24 cellular contexts compared by ENCODE assay signal in the genomic region with DNA sequence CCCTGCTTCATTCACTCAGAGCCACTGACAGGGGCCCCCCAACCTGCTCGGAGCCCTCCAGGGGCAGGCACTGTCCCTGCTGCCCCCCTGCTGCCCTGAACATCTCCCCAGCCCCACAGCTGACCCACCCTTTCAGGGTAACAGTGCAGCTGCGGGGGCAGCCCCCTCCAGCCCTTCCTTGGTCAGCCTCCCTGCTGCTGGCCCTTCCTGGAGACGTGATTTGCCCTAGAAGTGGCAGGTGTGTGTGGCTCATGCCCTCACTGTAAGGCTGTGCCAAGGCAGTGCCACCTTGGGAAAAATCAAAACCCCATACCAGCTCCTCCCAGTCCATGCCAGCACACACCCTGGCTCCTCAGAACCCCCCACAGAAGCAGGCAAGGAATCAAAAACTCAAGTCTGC.
"Had no signal": no experiment of that assay in that cellular context is flagged by ENCODE, and none has a peak within 500 bp of the region (broad histone marks: within the 10 kb centered on the region; RNA-seq: fewer than 3 reads in every experiment).

No MANE protein-coding gene starts in this region.

- H3K4me1 Mint-ChIP-seq: activated naive CD4-positive, alpha-beta T cell treated with anti-CD3 and anti-CD28 coated beads, Interleukin-2, amount 10 ng/mL, durations not matched to agents 7 days and 5 days had no signal

- H3K4me3 Mint-ChIP-seq: activated CD8-positive, alpha-beta T cell treated with anti-CD3 and anti-CD28 coated beads for 36 hours; activated naive CD4-positive, alpha-beta T cell treated with anti-CD3 and anti-CD28 coated beads, Interleukin-2, amount 10 ng/mL, durations not matched to agents 7 days and 5 days; nephron had no signal

- DNase-seq: activated CD4-positive, alpha-beta T cell treated with anti-CD3 and anti-CD28 coated beads, Interleukin-2, amount 50 U/mL, for 1 hour; activated CD4-positive, CD25-positive, alpha-beta regulatory T cell treated with anti-CD3 and anti-CD28 coated beads, Interleukin-2, amount 50 U/mL, for 72 hours; activated CD8-positive, alpha-beta T cell treated with anti-CD3 and anti-CD28 coated beads for 36 hours; activated naive CD4-positive, alpha-beta T cell treated with anti-CD3 and anti-CD28 coated beads, Interleukin-2, amount 10 ng/mL, durations not matched to agents 7 days and 5 days; activated T-cell treated with anti-CD3 and anti-CD28 coated beads, Interleukin-2, amount 50 U/mL, for 48 hours; cerebellar nuclear complex; colonic mucosa; effector CD8-positive, alpha-beta T cell; esophagus squamous epithelium; foreskin melanocyte; heart right ventricle; kidney glomerular epithelial cell; stimulated activated CD4-positive, alpha-beta T cell treated with anti-CD3 and anti-CD28 coated beads, Interleukin-2, amount 100 ng/mL, for 48 hours; stimulated activated naive CD8-positive, alpha-beta T cell treated with anti-CD3 and anti-CD28 coated beads, Interleukin-15, Interleukin-2, amounts not matched to agents 100 U/mL and 50 U/mL, for 24 hours; T-helper 2 cell; testis; transverse colon had no signal

- H3K9me3 ChIP-seq: colonic mucosa, esophagus squamous epithelium, heart right ventricle, left lung, pancreas, psoas muscle, testis, transverse colon had no signal

- H3K36me3 Mint-ChIP-seq: activated naive CD4-positive, alpha-beta T cell treated with anti-CD3 and anti-CD28 coated beads, Interleukin-2, amount 10 ng/mL, durations not matched to agents 7 days and 5 days had no signal

- ATAC-seq: activated CD8-positive, alpha-beta T cell treated with anti-CD3 and anti-CD28 coated beads for 36 hours; heart right ventricle; left lung; pancreas; psoas muscle; SK-N-SH treated with all-trans-retinoic acid at 6 μM for 48 hours; stimulated activated naive CD8-positive, alpha-beta T cell treated with anti-CD3 and anti-CD28 coated beads, Interleukin-15, Interleukin-2, amounts not matched to agents 100 U/mL and 50 U/mL, for 24 hours had no signal

- H3K27ac ChIP-seq: colonic mucosa, epithelial cell of prostate, esophagus squamous epithelium, heart right ventricle, left lung, pancreas, psoas muscle, testis, transverse colon had no signal

- H3K9me3 Mint-ChIP-seq: activated CD8-positive, alpha-beta T cell treated with anti-CD3 and anti-CD28 coated beads for 36 hours; activated naive CD4-positive, alpha-beta T cell treated with anti-CD3 and anti-CD28 coated beads, Interleukin-2, amount 10 ng/mL, durations not matched to agents 7 days and 5 days; activated T-helper 2 cell treated with anti-CD3 and anti-CD28 coated beads, Interferon-gamma antibody, Interleukin-2, Interleukin-4, amounts not matched to agents 10 μg/mL and 5 μg/mL and 100 μg/mL, durations not matched to agents 14 hours and 24 hours and 36 hours; nephron had no signal

- H3K4me1 ChIP-seq: colonic mucosa, esophagus squamous epithelium, heart right ventricle, left lung, pancreas, psoas muscle, testis, transverse colon had no signal

- H3K4me3 ChIP-seq: colonic mucosa, esophagus squamous epithelium, heart right ventricle, left lung, pancreas, psoas muscle, testis, transverse colon had no signal

- H3K36me3 ChIP-seq: colonic mucosa, esophagus squamous epithelium, heart right ventricle, left lung, pancreas, transverse colon had no signal

- H3K27ac Mint-ChIP-seq: activated CD8-positive, alpha-beta T cell treated with anti-CD3 and anti-CD28 coated beads for 36 hours; activated naive CD4-positive, alpha-beta T cell treated with anti-CD3 and anti-CD28 coated beads, Interleukin-2, amount 10 ng/mL, durations not matched to agents 7 days and 5 days; activated T-helper 2 cell treated with anti-CD3 and anti-CD28 coated beads, Interferon-gamma antibody, Interleukin-2, Interleukin-4, amounts not matched to agents 10 μg/mL and 5 μg/mL and 100 μg/mL, durations not matched to agents 14 hours and 24 hours and 36 hours; nephron had no signal

- H3K27me3 ChIP-seq: colonic mucosa, pancreas, testis had no signal
